8 cellular contexts compared by ENCODE assay signal in genomic region chr3:167684389-167684993, GRCh38. TPM values are rescaled to one million over a fixed set of nuclear protein-coding genes. Genes with fewer than 3 reads are reported as not detected.
DNase-seq lines count a peak whose midpoint lies in the region; ATAC-seq, FAIRE-seq and TF ChIP-seq lines count a peak whose summit lies in the region.

No MANE protein-coding gene starts in this region.

- no peaks in the 10 kb centered on the region for H3K27me3 Mint-ChIP-seq in progenitor cell of endocrine pancreas

- H3K27ac Mint-ChIP-seq in progenitor cell of endocrine pancreas = no peak overlapping the region

- H3K4me1 Mint-ChIP-seq in progenitor cell of endocrine pancreas (ENCODE audit: low read depth) = peaks cover 3% of the 10 kb centered on the region

- H3K4me3 Mint-ChIP-seq in progenitor cell of endocrine pancreas (ENCODE audit: low read depth) = no peak overlapping the region

- peak; percentile 84 for ATAC-seq in GM19372 (IDR thresholded peaks at IDR 0.05; ENCODE audit: low read depth, unreplicated experiment)
- ATAC-seq in HG03442 (IDR thresholded peaks at IDR 0.05; ENCODE audit: unreplicated experiment) = peak; percentile 87
- ATAC-seq in HG03457 (IDR thresholded peaks at IDR 0.05; ENCODE audit: unreplicated experiment) = no peak

- TF ChIP-seq CTCF in progenitor cell of endocrine pancreas (IDR thresholded peaks at IDR 0.05; ENCODE audit: unreplicated experiment) = peak; percentile 84

- peak; percentile 80 for FAIRE-seq in frontal cortex (lab: Jason Lieb, UNC)

- DNase-seq in DMS53 (lab: John Stamatoyannopoulos, UW) = peak; percentile 75
- peak; percentile 78 for DNase-seq in NCI-H69 (lab: John Stamatoyannopoulos, UW)
- DNase-seq in activated CD8-positive, alpha-beta memory T cell treated with anti-CD3 and anti-CD28 coated beads, Interleukin-2, amount 50 U/mL, for 4 hours = peak; percentile 35
- DNase-seq in frontal cortex (ENCODE audit: low spot score in 2 of 2) = peak; percentile 3 to 8
- DNase-seq in progenitor cell of endocrine pancreas (ENCODE audit: low spot score, unreplicated experiment) = peak; percentile 42

- peaks cover 12% of the 10 kb centered on the region for H3K36me3 Mint-ChIP-seq in progenitor cell of endocrine pancreas (ENCODE audit: insufficient read depth)

- no peaks in the 10 kb centered on the region for H3K9me3 Mint-ChIP-seq in progenitor cell of endocrine pancreas (ENCODE audit: low read depth)

RNA-seq across cellular contexts. Expression of gene WDR49, which starts 30.7 kb away (rescaled TPM):
- 10.6 TPM for total RNA-seq in frontal cortex
- 0.43 and 0.91 TPM in 2 replicates for total RNA-seq in progenitor cell of endocrine pancreas

RNA-seq across cellular contexts. Expression of gene PDCD10, which starts 50.2 kb away (rescaled TPM):
- total RNA-seq in frontal cortex (63.6 TPM), progenitor cell of endocrine pancreas (45.7 and 48.6 TPM in 2 replicates)

RNA-seq across cellular contexts. Expression of gene SERPINI1, which starts 51.0 kb away (rescaled TPM):
- total RNA-seq in frontal cortex = 85.6 TPM
- total RNA-seq in progenitor cell of endocrine pancreas = 10.7 and 11.7 TPM in 2 replicates

Comparison
In these comparisons a context has a peak if more than half of its experiments do, and no peak if none do; other contexts are left out.
1. DNase-seq: peak in every context shown above with its lines; median percentile 78 in NCI-H69; 75 in DMS53; 42 in progenitor cell of endocrine pancreas; 35 in activated CD8-positive, alpha-beta memory T cell treated with anti-CD3 and anti-CD28 coated beads, Interleukin-2, amount 50 U/mL, for 4 hours; 6 in frontal cortex.